In genomic region chr19:45103625-45104319, GRCh38 we compare ENCODE assay signal across 8 cellular contexts. TPM values are rescaled to one million over a fixed set of nuclear protein-coding genes. Genes with fewer than 3 reads are reported as not detected.
DNase-seq lines count a peak whose midpoint lies in the region; ATAC-seq and TF ChIP-seq lines count a peak whose summit lies in the region.

No MANE protein-coding gene starts in this region.

- no peaks in the 10 kb centered on the region for H3K27me3 Mint-ChIP-seq in naive thymus-derived CD8-positive, alpha-beta T cell

- intact Hi-C loops in gastrocnemius medialis (cut with DNase I; ENCODE audit: low total_unique reads) = no loop called here

- DNase-seq in Caki2 (ENCODE audit: low read depth) (peak; percentile 72), NCI-H146 treated with DMSO at 0.1 percent for 48 hours (lab: John Stamatoyannopoulos, UW; ENCODE audit: unreplicated experiment) (peak; percentile 39), cerebellar cortex (ENCODE audit: low spot score) (peak; percentile 51), glomerular visceral epithelial cell (ENCODE audit: extremely low spot score) (no peak), gastrocnemius medialis (no peak)
- DNase-seq in naive thymus-derived CD8-positive, alpha-beta T cell = no peak

- TF ChIP-seq CTCF in gastrocnemius medialis (IDR thresholded peaks at IDR 0.05 in 4 of 5, conservative IDR thresholded peaks at IDR 0.05 in 1 of 5) = no peak

- TF ChIP-seq POLR2A in gastrocnemius medialis (IDR thresholded peaks at IDR 0.05) = no peak

- no peak overlapping the region for H3K27ac ChIP-seq in gastrocnemius medialis

- no peaks in the 10 kb centered on the region for H3K9me3 ChIP-seq in gastrocnemius medialis

- H3K36me3 Mint-ChIP-seq in naive thymus-derived CD8-positive, alpha-beta T cell = peaks cover 0 to 2% (median 0%) of the 10 kb centered on the region in 3 donors

- no peaks in the 10 kb centered on the region for H3K27me3 ChIP-seq in gastrocnemius medialis

- peaks cover 34 to 76% (median 68%) of the 10 kb centered on the region in 4 donors for H3K4me1 Mint-ChIP-seq in naive thymus-derived CD8-positive, alpha-beta T cell

- POLR2A ChIA-PET in naive thymus-derived CD8-positive, alpha-beta T cell (lab: Charles Lee) = interaction anchor here (0.6 to 4.5 kb wide), 11 partner anchors 9 to 1758 kb away, joined by 3 to 42 read pairs (median 6); partner anchors contain the start of genes BLOC1S3, GEMIN7, PPP1R37 and TRAPPC6A

- H3K9me3 Mint-ChIP-seq in naive thymus-derived CD8-positive, alpha-beta T cell = no peaks in the 10 kb centered on the region

- no peak overlapping the region for H3K4me3 ChIP-seq in gastrocnemius medialis

- peak overlapping the region in 9 of 10 donors; percentile 79 to 97 (median 89) for H3K27ac Mint-ChIP-seq in naive thymus-derived CD8-positive, alpha-beta T cell

- ATAC-seq in naive thymus-derived CD8-positive, alpha-beta T cell = peak; percentile 45 to 62
- no peak for ATAC-seq in gastrocnemius medialis
- no peak for ATAC-seq in GM18502 (IDR thresholded peaks at IDR 0.05; ENCODE audit: poor library complexity, unreplicated experiment)
- no peak for ATAC-seq in HG03457 (IDR thresholded peaks at IDR 0.05; ENCODE audit: unreplicated experiment)

- no peaks in the 10 kb centered on the region for H3K36me3 ChIP-seq in gastrocnemius medialis

- peak overlapping the region; percentile 23 to 82 (median 75) for H3K4me3 Mint-ChIP-seq in naive thymus-derived CD8-positive, alpha-beta T cell

- H3K4me1 ChIP-seq in gastrocnemius medialis = peaks cover 27 to 48% of the 10 kb centered on the region in 2 donors

- in situ Hi-C loops in Caki2 (cut with HindIII; ENCODE audit: low pct_unique_long_range_greater_than_20kb, low sequenced_read_pairs) = no loop called here
- in situ Hi-C loops in gastrocnemius medialis (cut with MboI; ENCODE audit: low sequenced_read_pairs in 4 of 4) = no loop called here

RNA-seq across cellular contexts. Expression of gene PPP1R37, which starts 10.8 kb away (rescaled TPM):
- 95.2 and 106 TPM in 2 replicates for total RNA-seq in Caki2 (2014; rRNA removed; shearing (Covaris generic); ENCODE audit: low replicate concordance)
- total RNA-seq in naive thymus-derived CD8-positive, alpha-beta T cell = 10 to 100 TPM; 32.9 to 33.3 TPM
- 1 to 10 TPM in 1 of 3 donors, under 1 TPM in 2; 0.40 to 2.0 (median 0.83) TPM for polyA plus RNA-seq in naive thymus-derived CD8-positive, alpha-beta T cell
- total RNA-seq in gastrocnemius medialis = 10 to 100 TPM; 30.5 to 51.1 (median 39.7) TPM

RNA-seq across cellular contexts. Expression of gene GEMIN7, which starts 24.7 kb away (rescaled TPM):
- 79.7 and 108 TPM in 2 replicates for total RNA-seq in Caki2 (2014; rRNA removed; shearing (Covaris generic); ENCODE audit: low replicate concordance)
- total RNA-seq in naive thymus-derived CD8-positive, alpha-beta T cell = 10 to 100 TPM; 13.5 to 19.8 TPM
- 10 to 100 TPM; 44.2 to 70.0 (median 50.3) TPM for polyA plus RNA-seq in naive thymus-derived CD8-positive, alpha-beta T cell
- total RNA-seq in gastrocnemius medialis = 10 to 100 TPM; 18.6 to 33.4 (median 27.9) TPM

RNA-seq across cellular contexts. Expression of gene ZNF296, which starts 27.5 kb away (rescaled TPM):
- total RNA-seq in Caki2 (2014; rRNA removed; shearing (Covaris generic); ENCODE audit: low replicate concordance) = not detected in 2 replicates
- total RNA-seq in naive thymus-derived CD8-positive, alpha-beta T cell = 1 to 10 TPM; 2.3 to 2.4 TPM
- 1 to 10 TPM; 1.0 to 1.6 (median 1.1) TPM for polyA plus RNA-seq in naive thymus-derived CD8-positive, alpha-beta T cell
- total RNA-seq in gastrocnemius medialis = not detected

RNA-seq across cellular contexts. Expression of gene NKPD1, which starts 57.0 kb away (rescaled TPM):
- not detected in 2 replicates for total RNA-seq in Caki2 (2014; rRNA removed; shearing (Covaris generic); ENCODE audit: low replicate concordance)
- 1 to 10 TPM in 1 of 2 experiments, under 1 TPM in 1; 0.85 to 1.0 TPM for total RNA-seq in naive thymus-derived CD8-positive, alpha-beta T cell
- under 1 TPM; 0.17 to 0.47 (median 0.43) TPM for polyA plus RNA-seq in naive thymus-derived CD8-positive, alpha-beta T cell
- under 1 TPM in 1 of 4 donors, not detected in 3; 0.16 TPM for total RNA-seq in gastrocnemius medialis

Comparison
In these comparisons a context has a peak if more than half of its experiments do, and no peak if none do; other contexts are left out.
1. DNase-seq: peak in Caki2 (single experiment), NCI-H146 treated with DMSO at 0.1 percent for 48 hours (single experiment) and cerebellar cortex (single experiment); none in naive thymus-derived CD8-positive, alpha-beta T cell (0 of 10), glomerular visceral epithelial cell (single experiment) and gastrocnemius medialis (0 of 2).
2. ATAC-seq: peak in naive thymus-derived CD8-positive, alpha-beta T cell (2 of 2); none in gastrocnemius medialis (0 of 2), GM18502 (single experiment) and HG03457 (single experiment).